23 cellular contexts compared by ENCODE assay signal in the genomic region with DNA sequence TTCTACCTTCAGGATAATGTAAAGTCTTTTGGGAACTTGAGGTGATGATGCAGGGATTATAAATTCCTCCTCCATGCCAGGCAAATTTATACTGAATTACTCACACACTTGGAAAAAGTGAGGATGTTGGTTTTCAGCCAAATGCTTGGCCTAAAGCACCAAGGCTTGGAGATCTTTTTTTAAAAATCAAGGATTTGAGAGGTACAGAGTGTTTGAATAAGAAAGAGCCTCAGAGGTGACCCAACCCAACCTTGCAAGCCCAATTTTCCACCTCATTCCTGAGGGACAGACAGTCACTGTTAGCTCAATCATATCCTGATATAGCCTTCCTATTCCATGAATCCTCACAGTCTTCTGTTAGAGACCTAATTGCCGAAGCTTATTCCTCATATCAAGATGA. TPM values are rescaled to one million over a fixed set of nuclear protein-coding genes. Genes with fewer than 3 reads are reported as not detected.
A peak's percentile ranks its signal among the peaks of the same experiment; 100 is the strongest.
DNase-seq lines count a peak whose midpoint lies in the region; ATAC-seq and TF ChIP-seq lines count a peak whose summit lies in the region.
"Had no signal": no experiment of that assay in that cellular context is flagged by ENCODE, and none has a peak within 500 bp of the region (broad histone marks: within the 10 kb centered on the region; RNA-seq: fewer than 3 reads in every experiment).

No MANE protein-coding gene starts in this region.

- H3K4me1 ChIP-seq in RWPE2 (ENCODE audit: insufficient read depth, poor library complexity, severe bottlenecking) (no peaks in the 10 kb centered on the region), thoracic aorta (ENCODE audit: control insufficient read depth in 1 of 2, low read depth in 2 of 2) (peaks cover 3 to 8% of the 10 kb centered on the region in 2 donors)
- H3K4me1 ChIP-seq: body of pancreas, right lobe of liver, transverse colon had no signal

- H3K9me3 ChIP-seq in RWPE2 (ENCODE audit: severe bottlenecking) (no peaks in the 10 kb centered on the region), thoracic aorta (no peaks in the 10 kb centered on the region)
- H3K9me3 ChIP-seq: body of pancreas, right lobe of liver, transverse colon had no signal

- H3K9me3 Mint-ChIP-seq in T-helper 2 cell treated with Interferon-gamma antibody and Interleukin-4, amounts not matched to agents 5 μg/mL and 100 μg/mL, for 36 hours, result no peaks in the 10 kb centered on the region
- H3K9me3 Mint-ChIP-seq in activated naive CD4-positive, alpha-beta T cell treated with anti-CD3 and anti-CD28 coated beads, Interleukin-2, amount 50 U/mL, for 72 hours, result peaks cover 4 to 5% of the 10 kb centered on the region in 2 donors
- H3K9me3 Mint-ChIP-seq: immature natural killer cell had no signal

- H3K36me3 ChIP-seq in RWPE2 (ENCODE audit: low read depth) (no peaks in the 10 kb centered on the region), thoracic aorta (no peaks in the 10 kb centered on the region)
- H3K36me3 ChIP-seq: right lobe of liver, transverse colon had no signal

- no peak for TF ChIP-seq CTCF in RWPE2 (IDR thresholded peaks at IDR 0.05; ENCODE audit: poor library complexity, severe bottlenecking)
- no peak for TF ChIP-seq CTCF in fibroblast of villous mesenchyme (IDR thresholded peaks at IDR 0.05; ENCODE audit: insufficient read depth, low read depth, low read length)
- no peak for TF ChIP-seq CTCF in thoracic aorta (IDR thresholded peaks at IDR 0.05)

- H3K36me3 Mint-ChIP-seq in T-helper 2 cell treated with Interferon-gamma antibody and Interleukin-4, amounts not matched to agents 5 μg/mL and 100 μg/mL, for 36 hours (ENCODE audit: low read depth), result no peaks in the 10 kb centered on the region
- H3K36me3 Mint-ChIP-seq in activated naive CD4-positive, alpha-beta T cell treated with anti-CD3 and anti-CD28 coated beads, Interleukin-2, amount 50 U/mL, for 72 hours, result peaks cover 0 to 6% of the 10 kb centered on the region in 2 donors
- H3K36me3 Mint-ChIP-seq: immature natural killer cell; memory B cell; stimulated activated memory B cell treated with anti-CD40 and anti-IgM and Interleukin-4, amounts not matched to agents 10 μg/mL and 1 μg/mL and 100 μg/mL, for 72 hours had no signal

- DNase-seq in GM04503 (ENCODE audit: low read depth) (peak; percentile 36), RWPE2 (ENCODE audit: low spot score) (no peak), fibroblast of villous mesenchyme (ENCODE audit: low read depth) (peak; percentile 4), thoracic aorta (ENCODE audit: low spot score) (no peak), NCI-H526 treated with DMSO at 0.1 percent for 48 hours (lab: John Stamatoyannopoulos, UW) (no peak)
- no peak for DNase-seq in T-helper 2 cell treated with Interferon-gamma antibody and Interleukin-4, amounts not matched to agents 5 μg/mL and 100 μg/mL, for 36 hours (ENCODE audit: low spot score)
- no peak for DNase-seq in activated naive CD4-positive, alpha-beta T cell treated with anti-CD3 and anti-CD28 coated beads, Interleukin-2, amount 50 U/mL, for 72 hours (ENCODE audit: low spot score in 2 of 2)
- DNase-seq: activated naive CD4-positive, alpha-beta T cell; body of pancreas; COR-L47; immature natural killer cell; naive B cell; NCI-H2029; NCI-H510A; right lobe of liver; SIG-M5; transverse colon had no signal

- H3K4me3 ChIP-seq in RWPE2 (ENCODE audit: severe bottlenecking), result no peak overlapping the region
- no peak overlapping the region for H3K4me3 ChIP-seq in fibroblast of villous mesenchyme (ENCODE audit: low read depth, low read length)
- H3K4me3 ChIP-seq in thoracic aorta, result peak overlapping the region; percentile 34
- H3K4me3 ChIP-seq: body of pancreas, right lobe of liver, transverse colon had no signal

- no peak overlapping the region for H3K4me3 Mint-ChIP-seq in T-helper 2 cell treated with Interferon-gamma antibody and Interleukin-4, amounts not matched to agents 5 μg/mL and 100 μg/mL, for 36 hours
- H3K4me3 Mint-ChIP-seq: immature natural killer cell; memory B cell; stimulated activated memory B cell treated with anti-CD40 and anti-IgM and Interleukin-4, amounts not matched to agents 10 μg/mL and 1 μg/mL and 100 μg/mL, for 72 hours had no signal

- H3K27me3 Mint-ChIP-seq in T-helper 2 cell treated with Interferon-gamma antibody and Interleukin-4, amounts not matched to agents 5 μg/mL and 100 μg/mL, for 36 hours (ENCODE audit: low read depth), result no peaks in the 10 kb centered on the region

- H3K27ac Mint-ChIP-seq in T-helper 2 cell treated with Interferon-gamma antibody and Interleukin-4, amounts not matched to agents 5 μg/mL and 100 μg/mL, for 36 hours, result no peak overlapping the region
- H3K27ac Mint-ChIP-seq in activated naive CD4-positive, alpha-beta T cell treated with anti-CD3 and anti-CD28 coated beads, Interleukin-2, amount 50 U/mL, for 72 hours, result no peak overlapping the region
- H3K27ac Mint-ChIP-seq: immature natural killer cell; memory B cell; naive B cell; stimulated activated memory B cell treated with anti-CD40 and anti-IgM and Interleukin-4, amounts not matched to agents 10 μg/mL and 1 μg/mL and 100 μg/mL, for 72 hours had no signal

- H3K27me3 ChIP-seq in RWPE2 (ENCODE audit: insufficient read depth, poor library complexity, severe bottlenecking) (peaks cover 7% of the 10 kb centered on the region), thoracic aorta (replicated peaks; ENCODE audit: insufficient read depth) (no peaks in the 10 kb centered on the region)
- H3K27me3 ChIP-seq: body of pancreas, right lobe of liver, transverse colon had no signal

- H3K4me1 Mint-ChIP-seq in T-helper 2 cell treated with Interferon-gamma antibody and Interleukin-4, amounts not matched to agents 5 μg/mL and 100 μg/mL, for 36 hours (ENCODE audit: low read depth), result no peaks in the 10 kb centered on the region
- H3K4me1 Mint-ChIP-seq: immature natural killer cell, naive B cell had no signal

- ATAC-seq in RWPE2 (ENCODE audit: low read depth) (peak; percentile 12; the same call in 1 of the 3 replicates), thoracic aorta (ENCODE audit: insufficient number of reproducible peaks, low FRiP score, low read depth) (peak; percentile 71), HG03442 (IDR thresholded peaks at IDR 0.05; ENCODE audit: unreplicated experiment) (no peak)
- no peak for ATAC-seq in activated naive CD4-positive, alpha-beta T cell treated with anti-CD3 and anti-CD28 coated beads, Interleukin-2, amount 50 U/mL, for 72 hours
- ATAC-seq: body of pancreas; right lobe of liver; stimulated activated memory B cell treated with anti-CD40 and anti-IgM and Interleukin-4, amounts not matched to agents 10 μg/mL and 1 μg/mL and 100 μg/mL, for 72 hours had no signal

- H3K27ac ChIP-seq in RWPE2 (ENCODE audit: poor library complexity, severe bottlenecking), result no peak overlapping the region
- peak overlapping the region; percentile 69 to 80 for H3K27ac ChIP-seq in thoracic aorta
- H3K27ac ChIP-seq: body of pancreas, right lobe of liver, transverse colon, VCaP had no signal

RNA-seq across cellular contexts. Expression of a gene that starts 14.0 kb away (rescaled TPM):
- total RNA-seq in fibroblast of villous mesenchyme (under 0.01 and 1.3 TPM in 2 replicates), thoracic aorta (1 to 10 TPM in 1 of 2 donors, under 1 TPM in 1; 0.27 to 2.5 TPM)
- total RNA-seq in activated naive CD4-positive, alpha-beta T cell treated with anti-CD3 and anti-CD28 coated beads, Interleukin-2, amount 50 U/mL, for 72 hours, result not detected
- total RNA-seq: osteocyte; right lobe of liver; T-helper 1 cell treated with Interleukin-12 subunit alpha and Interleukin-12 subunit beta and Interleukin-4 antibody, amounts not matched to agents 30 ng/mL and 1 ng/mL, for 36 hours had no signal

Comparison
In these comparisons a context has a peak if more than half of its experiments do, and no peak if none do; other contexts are left out.
1. DNase-seq: peak in GM04503 (single experiment) and fibroblast of villous mesenchyme (single experiment); none in RWPE2 (single experiment), thoracic aorta (single experiment), NCI-H526 treated with DMSO at 0.1 percent for 48 hours (single experiment), T-helper 2 cell treated with Interferon-gamma antibody and Interleukin-4, amounts not matched to agents 5 μg/mL and 100 μg/mL, for 36 hours (single experiment) and activated naive CD4-positive, alpha-beta T cell treated with anti-CD3 and anti-CD28 coated beads, Interleukin-2, amount 50 U/mL, for 72 hours (0 of 2).
2. ATAC-seq: peak in RWPE2 (single experiment) and thoracic aorta (single experiment); none in HG03442 (single experiment) and activated naive CD4-positive, alpha-beta T cell treated with anti-CD3 and anti-CD28 coated beads, Interleukin-2, amount 50 U/mL, for 72 hours (0 of 2).